In the genomic region with DNA sequence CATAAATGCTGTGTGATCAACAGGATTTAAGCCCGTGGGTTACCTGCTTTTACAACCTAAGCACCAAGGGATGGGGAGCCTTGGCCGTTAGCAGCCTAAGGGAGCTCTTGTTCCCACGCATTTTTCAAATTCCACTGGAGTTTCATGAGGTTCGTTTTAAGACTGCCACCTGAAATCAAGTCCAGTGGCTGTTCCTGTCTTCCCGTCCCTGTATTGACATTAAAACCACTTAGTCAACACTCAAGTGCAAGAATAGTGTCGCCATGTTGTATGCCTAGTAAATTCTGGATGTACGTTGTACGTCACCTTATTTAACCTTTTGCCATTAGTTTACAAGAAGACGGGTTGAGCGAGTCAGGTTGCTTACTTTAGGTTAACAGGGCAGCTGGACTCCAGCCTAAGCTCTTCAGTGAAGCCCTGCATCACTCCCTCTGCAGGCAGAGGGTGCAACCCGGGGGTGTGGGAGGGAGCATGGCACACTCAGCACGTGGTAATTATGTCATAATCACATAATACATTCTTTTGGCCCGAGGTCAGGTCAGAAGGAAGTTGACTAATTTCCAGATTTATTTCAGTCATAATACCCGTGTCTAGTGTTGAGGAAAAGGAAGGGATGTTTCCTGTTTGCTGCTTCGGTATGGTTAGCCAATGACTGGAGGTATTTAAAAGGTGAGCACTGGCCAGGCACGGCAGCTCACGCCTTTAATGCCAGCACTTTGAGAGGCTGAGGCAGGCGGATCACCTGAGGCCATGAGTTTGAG, we compare ENCODE assay signal across 8 cellular contexts. TPM values are rescaled to one million over a fixed set of nuclear protein-coding genes. Genes with fewer than 3 reads are reported as not detected.
DNase-seq lines count a peak whose midpoint lies in the region; ATAC-seq and TF ChIP-seq lines count a peak whose summit lies in the region.

No MANE protein-coding gene starts in this region.

- no TSS peak for BruUV-seq in A673 (replicated peaks; lab: Mats Ljungman, UMichigan)

- no peaks in the 10 kb centered on the region for H3K36me3 ChIP-seq in A673 (ENCODE audit: insufficient read depth, low read length, poor library complexity, severe bottlenecking)

- H3K9me3 Mint-ChIP-seq in activated B cell treated with CpG ODN at 0.5 μM for 24 hours, result no peaks in the 10 kb centered on the region

- no peak for TF ChIP-seq CTCF in A673 (conservative IDR thresholded peaks at IDR 0.05; ENCODE audit: low read depth, low read length)
- no peak for TF ChIP-seq CTCF in activated B cell treated with CpG ODN at 0.5 μM for 24 hours (IDR thresholded peaks at IDR 0.05)
- TF ChIP-seq CTCF in fibroblast of mammary gland (conservative IDR thresholded peaks at IDR 0.05; ENCODE audit: control insufficient read depth, insufficient read depth, low read depth, low read length), result peak; percentile 32

- H3K36me3 Mint-ChIP-seq in activated B cell treated with CpG ODN at 0.5 μM for 24 hours (ENCODE audit: low read depth), result peaks cover 22% of the 10 kb centered on the region

- H3K4me1 ChIP-seq in A673 (ENCODE audit: insufficient read depth, low read length, poor library complexity, severe bottlenecking), result peaks cover 13% of the 10 kb centered on the region

- peak overlapping the region; percentile 33 for H3K27ac ChIP-seq in A673 (ENCODE audit: low read depth, low read length, poor library complexity, severe bottlenecking)

- intact Hi-C loops in A673 (cut with micrococcal nuclease; ENCODE audit: unreplicated experiment) (no loop called here), activated B cell treated with CpG ODN at 0.5 μM for 24 hours (cut with micrococcal nuclease) (loop anchor here (5.0 kb wide), 1 partner anchor 1441 kb away; no protein-coding TSS in a partner anchor)

- no peaks in the 10 kb centered on the region for H3K27me3 Mint-ChIP-seq in activated B cell treated with CpG ODN at 0.5 μM for 24 hours

- peaks cover 2% of the 10 kb centered on the region for H3K9me3 ChIP-seq in A673 (ENCODE audit: low read depth, low read length, poor library complexity, severe bottlenecking)

- peak overlapping the region; percentile 25 for H3K27ac Mint-ChIP-seq in activated B cell treated with CpG ODN at 0.5 μM for 24 hours

- DNase-seq in A673 (ENCODE audit: low spot score), result peak; percentile 73
- DNase-seq in Kasumi-1 (lab: John Stamatoyannopoulos, UW), result peak; percentile 83 to 84
- no peak for DNase-seq in activated B cell treated with CpG ODN at 0.5 μM for 24 hours
- peak; percentile 95 for DNase-seq in fibroblast of mammary gland (ENCODE audit: low read depth)
- peak; percentile 74 for DNase-seq in non-pigmented ciliary epithelial cell (ENCODE audit: low read depth)
- no peak for DNase-seq in activated gamma-delta T cell (lab: John Stamatoyannopoulos, UW)
- DNase-seq in NCI-H128 (lab: John Stamatoyannopoulos, UW; ENCODE audit: unreplicated experiment), result no peak

- H3K4me3 ChIP-seq in A673 (ENCODE audit: low read depth, low read length, poor library complexity, severe bottlenecking), result no peak overlapping the region
- H3K4me3 ChIP-seq in fibroblast of mammary gland (ENCODE audit: control insufficient read depth, low read depth, low read length), result no peak overlapping the region

- peak; percentile 83 for ATAC-seq in GM18511 (IDR thresholded peaks at IDR 0.05; ENCODE audit: unreplicated experiment)
- peak; percentile 34 for ATAC-seq in activated B cell treated with CpG ODN at 0.5 μM for 24 hours (ENCODE audit: low read depth)

- POLR2A ChIA-PET in A673 (lab: Charles Lee; ENCODE audit: low non-redundant PET) (no interaction called here), activated B cell treated with CpG ODN at 0.5 μM for 24 hours (lab: Charles Lee) (no interaction called here)

- CTCF ChIA-PET in A673 (lab: Charles Lee) (no interaction called here), activated B cell treated with CpG ODN at 0.5 μM for 24 hours (lab: Charles Lee) (no interaction called here)

- H3K4me3 Mint-ChIP-seq in activated B cell treated with CpG ODN at 0.5 μM for 24 hours, result no peak overlapping the region

- peaks cover 40% of the 10 kb centered on the region for H3K4me1 Mint-ChIP-seq in activated B cell treated with CpG ODN at 0.5 μM for 24 hours

- no peaks in the 10 kb centered on the region for H3K27me3 ChIP-seq in A673 (replicated peaks; ENCODE audit: insufficient read depth, low read depth, low read length, poor library complexity)

RNA-seq across cellular contexts. Expression of a gene that starts 42.5 kb away (rescaled TPM):
- 21.0 and 25.0 TPM in 2 replicates for total RNA-seq in A673 (2021)
- 30.2 and 35.2 TPM in 2 replicates for total RNA-seq in activated B cell treated with CpG ODN at 0.5 μM for 24 hours

RNA-seq across cellular contexts. Expression of a gene that starts 42.7 kb away (rescaled TPM):
- total RNA-seq in A673 (2021), result 18.0 and 21.1 TPM in 2 replicates
- total RNA-seq in activated B cell treated with CpG ODN at 0.5 μM for 24 hours, result 15.9 and 18.3 TPM in 2 replicates

Comparison
In these comparisons a context has a peak if more than half of its experiments do, and no peak if none do; other contexts are left out.
1. DNase-seq: peak in A673 (single experiment), Kasumi-1 (2 of 2), fibroblast of mammary gland (single experiment) and non-pigmented ciliary epithelial cell (single experiment); none in activated B cell treated with CpG ODN at 0.5 μM for 24 hours (single experiment), activated gamma-delta T cell (single experiment) and NCI-H128 (single experiment).